In the genomic region with DNA sequence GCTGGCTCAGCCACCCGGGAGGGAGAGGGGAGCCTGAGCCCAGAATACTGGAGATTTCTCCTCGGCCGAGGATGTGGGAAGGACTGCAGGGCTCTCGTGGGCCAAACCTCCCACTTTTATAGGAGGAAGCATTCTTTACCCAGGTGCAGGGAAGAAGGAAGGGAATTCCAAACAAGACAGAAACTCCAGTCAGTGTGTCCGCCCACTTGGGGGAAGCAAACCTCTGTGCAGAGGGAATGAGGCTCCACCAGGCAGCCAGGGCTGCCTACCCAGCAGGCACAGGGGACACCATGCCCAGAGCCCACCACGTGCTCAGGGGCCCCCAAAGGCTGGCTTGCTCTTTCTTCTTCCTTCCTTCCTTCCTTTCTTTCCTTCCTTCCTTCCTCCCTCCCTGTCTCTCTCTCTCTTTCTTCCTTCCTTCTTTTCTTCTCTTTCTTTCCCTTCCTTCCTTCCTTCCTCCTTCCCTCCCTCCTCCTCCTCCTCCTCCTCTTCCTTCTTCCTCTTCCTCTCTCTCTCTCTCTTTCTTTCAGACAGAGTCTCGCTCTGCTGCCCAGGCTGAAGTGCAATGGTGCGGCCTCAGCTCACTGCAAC, we compare ENCODE assay signal across 27 cellular contexts.
"Had no signal": no experiment of that assay in that cellular context is flagged by ENCODE, and none has a peak within 500 bp of the region (broad histone marks: within the 10 kb centered on the region; RNA-seq: fewer than 3 reads in every experiment).

No MANE protein-coding gene starts in this region.

- H3K9me3 Mint-ChIP-seq: activated B cell treated with CpG ODN at 0.5 μM for 24 hours; activated T-cell treated with anti-CD3 and anti-CD28 coated beads, Interleukin-2, amount 50 U/mL, for 24 hours; activated T-helper 2 cell treated with anti-CD3 and anti-CD28 coated beads, Interferon-gamma antibody, Interleukin-2, Interleukin-4, amounts not matched to agents 10 μg/mL and 5 μg/mL and 100 μg/mL, durations not matched to agents 14 hours and 24 hours and 36 hours; dendritic cell treated with granulocyte-macrophage colony-stimulating factor and Interleukin-4, amounts not matched to agents 40 ng/mL and 50 ng/mL, for 4 days; memory B cell had no signal

- ATAC-seq: activated CD4-positive, alpha-beta T cell treated with anti-CD3 and anti-CD28 coated beads for 36 hours; heart right ventricle; left cardiac atrium; stimulated activated naive CD8-positive, alpha-beta T cell treated with anti-CD3 and anti-CD28 coated beads, Interleukin-15, Interleukin-2, amounts not matched to agents 100 U/mL and 50 U/mL, for 24 hours had no signal

- H3K27ac Mint-ChIP-seq: activated B cell treated with CpG ODN at 0.5 μM for 24 hours; activated CD4-positive, alpha-beta T cell treated with anti-CD3 and anti-CD28 coated beads for 36 hours; activated naive CD8-positive, alpha-beta T cell; activated T-cell treated with anti-CD3 and anti-CD28 coated beads, Interleukin-2, amount 50 U/mL, for 24 hours; activated T-helper 2 cell treated with anti-CD3 and anti-CD28 coated beads, Interferon-gamma antibody, Interleukin-2, Interleukin-4, amounts not matched to agents 10 μg/mL and 5 μg/mL and 100 μg/mL, durations not matched to agents 14 hours and 24 hours and 36 hours; dendritic cell treated with granulocyte-macrophage colony-stimulating factor and Interleukin-4, amounts not matched to agents 40 ng/mL and 50 ng/mL, for 4 days; memory B cell had no signal

- H3K36me3 ChIP-seq: adrenal gland, ascending aorta, brain microvascular endothelial cell, heart right ventricle, prostate gland, upper lobe of left lung had no signal

- H3K36me3 Mint-ChIP-seq: activated naive CD8-positive, alpha-beta T cell; memory B cell had no signal

- H3K27ac ChIP-seq: adrenal gland, ascending aorta, brain microvascular endothelial cell, heart right ventricle, prostate gland, upper lobe of left lung had no signal

- DNase-seq: activated B cell treated with CpG ODN at 0.5 μM for 24 hours; activated CD4-positive, alpha-beta T cell treated with anti-CD3 and anti-CD28 coated beads for 36 hours; activated CD4-positive, alpha-beta T cell treated with anti-CD3 and anti-CD28 coated beads, Interleukin-2, amount 50 U/mL, for 4 hours; activated CD8-positive, alpha-beta memory T cell treated with anti-CD3 and anti-CD28 coated beads for 24 hours; activated CD8-positive, alpha-beta memory T cell treated with anti-CD3 and anti-CD28 coated beads, Interleukin-2, amount 50 U/mL, for 4 hours; activated naive CD4-positive, alpha-beta T cell; activated T-cell treated with anti-CD3 and anti-CD28 coated beads, Interleukin-2, amount 50 U/mL, for 24 hours; adrenal gland; brain microvascular endothelial cell; caudate nucleus; effector CD4-positive, alpha-beta T cell; erythroblast; foreskin fibroblast; heart right ventricle; islet precursor cell; left cardiac atrium; stimulated activated CD4-positive, alpha-beta T cell treated with anti-CD3 and anti-CD28 coated beads, Interleukin-4, amount 100 ng/mL, for 4 hours; stimulated activated naive CD8-positive, alpha-beta T cell treated with anti-CD3 and anti-CD28 coated beads, Interleukin-15, Interleukin-2, amounts not matched to agents 100 U/mL and 50 U/mL, for 24 hours; T-helper 9 cell; upper lobe of left lung had no signal

- H3K9me3 ChIP-seq: adrenal gland, ascending aorta, heart right ventricle, prostate gland, upper lobe of left lung had no signal

- H3K4me3 Mint-ChIP-seq: activated B cell treated with CpG ODN at 0.5 μM for 24 hours; activated CD4-positive, alpha-beta T cell treated with anti-CD3 and anti-CD28 coated beads for 36 hours; activated naive CD8-positive, alpha-beta T cell; activated T-cell treated with anti-CD3 and anti-CD28 coated beads, Interleukin-2, amount 50 U/mL, for 24 hours; dendritic cell treated with granulocyte-macrophage colony-stimulating factor and Interleukin-4, amounts not matched to agents 40 ng/mL and 50 ng/mL, for 4 days; memory B cell had no signal

- H3K4me3 ChIP-seq: adrenal gland, ascending aorta, heart right ventricle, prostate gland, upper lobe of left lung had no signal

- H3K4me1 ChIP-seq: adrenal gland, ascending aorta, heart right ventricle, prostate gland, upper lobe of left lung had no signal

- H3K27me3 ChIP-seq: adrenal gland, ascending aorta, brain microvascular endothelial cell, heart right ventricle, upper lobe of left lung had no signal

- H3K27me3 Mint-ChIP-seq: activated B cell treated with CpG ODN at 0.5 μM for 24 hours; activated CD4-positive, alpha-beta T cell treated with anti-CD3 and anti-CD28 coated beads for 36 hours; activated naive CD8-positive, alpha-beta T cell had no signal

- FAIRE-seq: endometrium had no signal

- H3K4me1 Mint-ChIP-seq: activated B cell treated with CpG ODN at 0.5 μM for 24 hours had no signal
